In genomic region chr1:223001653-223002634, GRCh38 we compare ENCODE assay signal across 1 cellular context.
A peak's percentile ranks its signal among the peaks of the same experiment; 100 is the strongest.
TF ChIP-seq lines count a peak whose summit lies in the region.

No MANE protein-coding gene starts in this region.

TF ChIP-seq in HEK293, 187 proteins besides CTCF, POLR2A, EP300 and RAD21 (continued from another document):
- TF ChIP-seq REST (tag by site-specific recombination; IDR thresholded peaks at IDR 0.05) (no peak), BCL11B (tag by site-specific recombination; IDR thresholded peaks at IDR 0.05; ENCODE audit: low read depth) (no peak), ZNF433 (tag by site-specific recombination; IDR thresholded peaks at IDR 0.05; ENCODE audit: low read depth) (no peak), ZNF529 (tag by site-specific recombination; IDR thresholded peaks at IDR 0.05; ENCODE audit: insufficient replicate concordance) (no peak), ZNF121 (tag by site-specific recombination; IDR thresholded peaks at IDR 0.05) (no peak), WT1 (tag by site-specific recombination; IDR thresholded peaks at IDR 0.05) (peak; percentile 100), KLF7 (tag by site-specific recombination; IDR thresholded peaks at IDR 0.05; ENCODE audit: borderline replicate concordance) (no peak; the same call in 1 of the 2 replicates), ZNF629 (tag by site-specific recombination; IDR thresholded peaks at IDR 0.05) (peak; percentile 58), ZNF302 (tag by site-specific recombination; IDR thresholded peaks at IDR 0.05; ENCODE audit: low read depth) (no peak), ZNF473 (tag by site-specific recombination; IDR thresholded peaks at IDR 0.05) (no peak), IKZF3 (tag by site-specific recombination; IDR thresholded peaks at IDR 0.05) (peak; percentile 67), HOXC10 (CRISPR knock-in tag; IDR thresholded peaks at IDR 0.05) (no peak)
- TF ChIP-seq, protein P1, sequence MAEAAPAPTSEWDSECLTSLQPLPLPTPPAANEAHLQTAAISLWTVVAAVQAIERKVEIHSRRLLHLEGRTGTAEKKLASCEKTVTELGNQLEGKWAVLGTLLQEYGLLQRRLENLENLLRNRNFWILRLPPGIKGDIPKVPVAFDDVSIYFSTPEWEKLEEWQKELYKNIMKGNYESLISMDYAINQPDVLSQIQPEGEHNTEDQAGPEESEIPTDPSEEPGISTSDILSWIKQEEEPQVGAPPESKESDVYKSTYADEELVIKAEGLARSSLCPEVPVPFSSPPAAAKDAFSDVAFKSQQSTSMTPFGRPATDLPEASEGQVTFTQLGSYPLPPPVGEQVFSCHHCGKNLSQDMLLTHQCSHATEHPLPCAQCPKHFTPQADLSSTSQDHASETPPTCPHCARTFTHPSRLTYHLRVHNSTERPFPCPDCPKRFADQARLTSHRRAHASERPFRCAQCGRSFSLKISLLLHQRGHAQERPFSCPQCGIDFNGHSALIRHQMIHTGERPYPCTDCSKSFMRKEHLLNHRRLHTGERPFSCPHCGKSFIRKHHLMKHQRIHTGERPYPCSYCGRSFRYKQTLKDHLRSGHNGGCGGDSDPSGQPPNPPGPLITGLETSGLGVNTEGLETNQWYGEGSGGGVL (tag by site-specific recombination; IDR thresholded peaks at IDR 0.05) = no peak
- TF ChIP-seq, protein P2, sequence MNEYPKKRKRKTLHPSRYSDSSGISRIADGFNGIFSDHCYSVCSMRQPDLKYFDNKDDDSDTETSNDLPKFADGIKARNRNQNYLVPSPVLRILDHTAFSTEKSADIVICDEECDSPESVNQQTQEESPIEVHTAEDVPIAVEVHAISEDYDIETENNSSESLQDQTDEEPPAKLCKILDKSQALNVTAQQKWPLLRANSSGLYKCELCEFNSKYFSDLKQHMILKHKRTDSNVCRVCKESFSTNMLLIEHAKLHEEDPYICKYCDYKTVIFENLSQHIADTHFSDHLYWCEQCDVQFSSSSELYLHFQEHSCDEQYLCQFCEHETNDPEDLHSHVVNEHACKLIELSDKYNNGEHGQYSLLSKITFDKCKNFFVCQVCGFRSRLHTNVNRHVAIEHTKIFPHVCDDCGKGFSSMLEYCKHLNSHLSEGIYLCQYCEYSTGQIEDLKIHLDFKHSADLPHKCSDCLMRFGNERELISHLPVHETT (tag by site-specific recombination; IDR thresholded peaks at IDR 0.05) = 0 out of 2 replicates have a peak, but pooled peaks have one; percentile 28
- TF ChIP-seq, protein P3, sequence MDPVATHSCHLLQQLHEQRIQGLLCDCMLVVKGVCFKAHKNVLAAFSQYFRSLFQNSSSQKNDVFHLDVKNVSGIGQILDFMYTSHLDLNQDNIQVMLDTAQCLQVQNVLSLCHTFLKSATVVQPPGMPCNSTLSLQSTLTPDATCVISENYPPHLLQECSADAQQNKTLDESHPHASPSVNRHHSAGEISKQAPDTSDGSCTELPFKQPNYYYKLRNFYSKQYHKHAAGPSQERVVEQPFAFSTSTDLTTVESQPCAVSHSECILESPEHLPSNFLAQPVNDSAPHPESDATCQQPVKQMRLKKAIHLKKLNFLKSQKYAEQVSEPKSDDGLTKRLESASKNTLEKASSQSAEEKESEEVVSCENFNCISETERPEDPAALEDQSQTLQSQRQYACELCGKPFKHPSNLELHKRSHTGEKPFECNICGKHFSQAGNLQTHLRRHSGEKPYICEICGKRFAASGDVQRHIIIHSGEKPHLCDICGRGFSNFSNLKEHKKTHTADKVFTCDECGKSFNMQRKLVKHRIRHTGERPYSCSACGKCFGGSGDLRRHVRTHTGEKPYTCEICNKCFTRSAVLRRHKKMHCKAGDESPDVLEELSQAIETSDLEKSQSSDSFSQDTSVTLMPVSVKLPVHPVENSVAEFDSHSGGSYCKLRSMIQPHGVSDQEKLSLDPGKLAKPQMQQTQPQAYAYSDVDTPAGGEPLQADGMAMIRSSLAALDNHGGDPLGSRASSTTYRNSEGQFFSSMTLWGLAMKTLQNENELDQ (tag by site-specific recombination; IDR thresholded peaks at IDR 0.05; ENCODE audit: low read depth) = no peak
- TF ChIP-seq, protein P4, sequence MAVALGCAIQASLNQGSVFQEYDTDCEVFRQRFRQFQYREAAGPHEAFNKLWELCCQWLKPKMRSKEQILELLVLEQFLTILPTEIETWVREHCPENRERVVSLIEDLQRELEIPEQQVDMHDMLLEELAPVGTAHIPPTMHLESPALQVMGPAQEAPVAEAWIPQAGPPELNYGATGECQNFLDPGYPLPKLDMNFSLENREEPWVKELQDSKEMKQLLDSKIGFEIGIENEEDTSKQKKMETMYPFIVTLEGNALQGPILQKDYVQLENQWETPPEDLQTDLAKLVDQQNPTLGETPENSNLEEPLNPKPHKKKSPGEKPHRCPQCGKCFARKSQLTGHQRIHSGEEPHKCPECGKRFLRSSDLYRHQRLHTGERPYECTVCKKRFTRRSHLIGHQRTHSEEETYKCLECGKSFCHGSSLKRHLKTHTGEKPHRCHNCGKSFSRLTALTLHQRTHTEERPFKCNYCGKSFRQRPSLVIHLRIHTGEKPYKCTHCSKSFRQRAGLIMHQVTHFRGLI (tag by site-specific recombination; IDR thresholded peaks at IDR 0.05) = no peak
- TF ChIP-seq, protein P5, sequence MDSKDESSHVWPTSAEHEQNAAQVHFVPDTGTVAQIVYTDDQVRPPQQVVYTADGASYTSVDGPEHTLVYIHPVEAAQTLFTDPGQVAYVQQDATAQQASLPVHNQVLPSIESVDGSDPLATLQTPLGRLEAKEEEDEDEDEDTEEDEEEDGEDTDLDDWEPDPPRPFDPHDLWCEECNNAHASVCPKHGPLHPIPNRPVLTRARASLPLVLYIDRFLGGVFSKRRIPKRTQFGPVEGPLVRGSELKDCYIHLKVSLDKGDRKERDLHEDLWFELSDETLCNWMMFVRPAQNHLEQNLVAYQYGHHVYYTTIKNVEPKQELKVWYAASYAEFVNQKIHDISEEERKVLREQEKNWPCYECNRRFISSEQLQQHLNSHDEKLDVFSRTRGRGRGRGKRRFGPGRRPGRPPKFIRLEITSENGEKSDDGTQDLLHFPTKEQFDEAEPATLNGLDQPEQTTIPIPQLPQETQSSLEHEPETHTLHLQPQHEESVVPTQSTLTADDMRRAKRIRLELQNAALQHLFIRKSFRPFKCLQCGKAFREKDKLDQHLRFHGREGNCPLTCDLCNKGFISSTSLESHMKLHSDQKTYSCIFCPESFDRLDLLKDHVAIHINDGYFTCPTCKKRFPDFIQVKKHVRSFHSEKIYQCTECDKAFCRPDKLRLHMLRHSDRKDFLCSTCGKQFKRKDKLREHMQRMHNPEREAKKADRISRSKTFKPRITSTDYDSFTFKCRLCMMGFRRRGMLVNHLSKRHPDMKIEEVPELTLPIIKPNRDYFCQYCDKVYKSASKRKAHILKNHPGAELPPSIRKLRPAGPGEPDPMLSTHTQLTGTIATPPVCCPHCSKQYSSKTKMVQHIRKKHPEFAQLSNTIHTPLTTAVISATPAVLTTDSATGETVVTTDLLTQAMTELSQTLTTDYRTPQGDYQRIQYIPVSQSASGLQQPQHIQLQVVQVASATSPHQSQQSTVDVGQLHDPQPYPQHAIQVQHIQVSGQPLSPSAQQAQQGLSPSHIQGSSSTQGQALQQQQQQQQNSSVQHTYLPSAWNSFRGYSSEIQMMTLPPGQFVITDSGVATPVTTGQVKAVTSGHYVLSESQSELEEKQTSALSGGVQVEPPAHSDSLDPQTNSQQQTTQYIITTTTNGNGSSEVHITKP (tag by site-specific recombination; IDR thresholded peaks at IDR 0.05) = peak; percentile 23; the same call in 1 of the 2 replicates
